In the genomic region with DNA sequence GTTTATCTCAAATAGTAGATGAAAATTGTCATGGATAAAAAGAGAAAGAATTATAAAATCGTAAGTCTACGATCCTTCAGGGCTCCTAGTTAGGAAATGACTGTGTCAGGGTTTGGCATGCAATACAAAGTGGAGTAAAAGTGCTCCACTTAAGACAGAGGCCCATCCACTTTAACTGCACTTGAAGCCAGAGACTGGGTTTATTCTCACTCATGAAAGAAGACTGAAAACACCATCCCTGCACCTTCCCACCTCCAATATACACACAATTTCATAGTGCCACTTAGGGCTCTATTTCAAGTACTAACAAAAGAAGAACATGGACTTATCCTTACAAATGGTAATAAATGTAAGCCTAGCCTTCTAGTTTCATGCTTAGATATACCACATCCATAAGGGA, we compare ENCODE assay signal across 14 cellular contexts.
"Had no signal": no experiment of that assay in that cellular context is flagged by ENCODE, and none has a peak within 500 bp of the region (broad histone marks: within the 10 kb centered on the region; RNA-seq: fewer than 3 reads in every experiment).

No MANE protein-coding gene starts in this region.

- H3K27me3 ChIP-seq: heart left ventricle, spleen, tibial nerve had no signal

- H3K36me3 ChIP-seq: spleen, tibial nerve had no signal

- DNase-seq: effector memory CD4-positive, alpha-beta T cell; heart left ventricle; hippocampal formation; left colon; natural killer cell; posterior cingulate gyrus; spleen; stimulated activated CD4-positive, alpha-beta T cell treated with anti-CD3 and anti-CD28 coated beads, Interleukin-15, amount 100 ng/mL, for 24 hours; stimulated activated CD4-positive, alpha-beta T cell treated with anti-CD3 and anti-CD28 coated beads, Interleukin-1b, Interleukin-23, amount 100 ng/mL, for 48 hours; stimulated activated CD4-positive, alpha-beta T cell treated with anti-CD3 and anti-CD28 coated beads, Interleukin-4, amount 100 ng/mL, for 24 hours had no signal

- H3K9me3 ChIP-seq: heart left ventricle, spleen, tibial nerve had no signal

- H3K4me3 ChIP-seq: heart left ventricle, spleen, tibial nerve had no signal

- H3K4me1 ChIP-seq: heart left ventricle, spleen, tibial nerve had no signal

- ATAC-seq: esophagus mucosa; heart left ventricle; left colon; natural killer cell; sciatic nerve; stimulated activated memory B cell treated with anti-CD40 and anti-IgM and Interleukin-4, amounts not matched to agents 10 μg/mL and 1 μg/mL and 100 μg/mL, for 72 hours had no signal

- H3K27ac ChIP-seq: heart left ventricle, spleen, tibial nerve had no signal
